Comparison of ENCODE assay signal across 1 cellular context in the genomic region with DNA sequence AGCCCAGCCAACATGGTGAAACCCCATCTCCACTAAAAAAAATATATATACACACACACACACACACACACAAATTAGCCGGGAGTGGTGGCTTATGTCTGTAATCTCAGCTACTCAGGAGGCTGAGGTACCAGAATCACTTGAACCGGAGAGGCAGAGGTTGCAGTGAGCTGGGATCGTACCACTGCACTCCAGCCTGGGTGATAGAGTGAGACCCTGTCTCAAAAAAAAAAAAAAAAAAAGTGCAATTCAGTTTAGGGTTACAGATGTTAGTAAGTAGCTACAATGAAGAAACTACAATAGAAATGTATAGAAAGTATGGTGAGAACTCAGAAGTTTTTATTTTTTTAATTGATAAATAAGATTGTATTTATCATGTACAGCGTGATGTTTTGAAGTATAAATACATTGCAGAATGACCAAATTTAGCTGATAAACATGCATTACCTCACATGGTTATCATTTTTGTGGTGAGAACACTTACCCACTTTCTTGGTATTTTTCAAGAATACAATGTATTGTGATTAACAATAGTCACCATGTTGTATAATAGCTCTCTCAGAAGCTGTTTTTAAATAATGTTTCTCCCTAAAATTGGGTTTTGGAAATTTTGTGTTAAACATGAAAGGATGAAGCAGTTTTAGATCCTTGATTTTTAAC.
TF ChIP-seq lines count a peak whose summit lies in the region.

No MANE protein-coding gene starts in this region.

TF ChIP-seq in neural cell, 6 proteins besides CTCF, POLR2A, EP300 and RAD21 (continued from another document):
- no peak for TF ChIP-seq EZH2 (IDR thresholded peaks at IDR 0.05; ENCODE audit: borderline replicate concordance, insufficient read depth, low read length, poor library complexity, severe bottlenecking)
- TF ChIP-seq TAF1 (IDR thresholded peaks at IDR 0.05; ENCODE audit: low read depth), result no peak
- no peak for TF ChIP-seq POLR2AphosphoS5 (IDR thresholded peaks at IDR 0.05)
